Comparison of ENCODE assay signal across 11 cellular contexts in genomic region chr14:97180304-97181200, GRCh38.
DNase-seq lines count a peak whose midpoint lies in the region; ATAC-seq and TF ChIP-seq lines count a peak whose summit lies in the region.
"Had no signal": no experiment of that assay in that cellular context is flagged by ENCODE, and none has a peak within 500 bp of the region (broad histone marks: within the 10 kb centered on the region; RNA-seq: fewer than 3 reads in every experiment).

No MANE protein-coding gene starts in this region.

- H3K36me3 ChIP-seq in brain microvascular endothelial cell (replicated peaks) (no peaks in the 10 kb centered on the region), trophoblast cell (ENCODE audit: control insufficient read depth in 1 of 2, insufficient read depth in 2 of 2, low read length in 2 of 2) (no peaks in the 10 kb centered on the region)
- H3K36me3 ChIP-seq: HAP-1 had no signal

- H3K4me2 ChIP-seq in trophoblast cell (ENCODE audit: low read length): no peak overlapping the region

- ATAC-seq in GM21367 (IDR thresholded peaks at IDR 0.05; ENCODE audit: unreplicated experiment) (no peak), GM18873 (IDR thresholded peaks at IDR 0.05; ENCODE audit: low FRiP score, unreplicated experiment) (no peak)

- no peak overlapping the region for H4K91ac ChIP-seq in trophoblast cell (ENCODE audit: low read depth, low read length)

- in situ Hi-C loops in brain microvascular endothelial cell (cut with HindIII; ENCODE audit: low pct_ligation_motif_present, low sequenced_read_pairs): no loop called here

- H3K27ac ChIP-seq in brain microvascular endothelial cell (no peak overlapping the region), trophoblast cell (ENCODE audit: low read depth, low read length) (no peak overlapping the region)

- no peak overlapping the region for H2BK120ac ChIP-seq in trophoblast cell (ENCODE audit: insufficient read depth, low read length, poor library complexity)

- POLR2A ChIA-PET in activated CD4-positive, alpha-beta T cell treated with anti-CD3 and anti-CD28 coated beads, Interleukin-2, amount 10 ng/mL, durations not matched to agents 7 days and 5 days (lab: Charles Lee): no interaction called here

- no peak overlapping the region for H3K23ac ChIP-seq in trophoblast cell (ENCODE audit: low read length)

- H3K79me1 ChIP-seq in trophoblast cell (ENCODE audit: low read length): no peaks in the 10 kb centered on the region

- H4K8ac ChIP-seq in trophoblast cell (ENCODE audit: low read depth, low read length): no peak overlapping the region

- no peak overlapping the region for H2BK12ac ChIP-seq in trophoblast cell (ENCODE audit: low read length)

- H3K4me3 ChIP-seq in brain microvascular endothelial cell (ENCODE audit: low read depth, low read length) (no peak overlapping the region), trophoblast cell (ENCODE audit: low read depth, low read length) (no peak overlapping the region)
- H3K4me3 ChIP-seq: HAP-1 had no signal

- H2AFZ ChIP-seq in trophoblast cell (ENCODE audit: insufficient read depth, low read length, poor library complexity): no peak overlapping the region

- DNase-seq in activated CD4-positive, alpha-beta T cell treated with anti-CD3 and anti-CD28 coated beads, Interleukin-2, amount 10 ng/mL, durations not matched to agents 24 days and 14 days: no peak
- no peak for DNase-seq in activated CD4-positive, alpha-beta T cell treated with anti-CD3 and anti-CD28 coated beads, Interleukin-2, amount 10 ng/mL, durations not matched to agents 7 days and 5 days
- peak; percentile 54 for DNase-seq in NCI-H460 (ENCODE audit: extremely low read depth, low read depth)
- DNase-seq in brain microvascular endothelial cell: peak; percentile 77
- DNase-seq in trophoblast cell: peak; percentile 27 to 62
- DNase-seq in NCI-H1930 (lab: John Stamatoyannopoulos, UW): no peak
- DNase-seq: cerebellar nuclear complex, NCI-H524 treated with DMSO at 0.1 percent for 48 hours had no signal

- no peak overlapping the region for H4K12ac ChIP-seq in trophoblast cell (ENCODE audit: low read depth, low read length)

- H3K36me3 Mint-ChIP-seq in activated CD4-positive, alpha-beta T cell treated with anti-CD3 and anti-CD28 coated beads, Interleukin-2, amount 10 ng/mL, durations not matched to agents 24 days and 14 days (ENCODE audit: low read depth): peaks cover 3% of the 10 kb centered on the region
- peaks cover 4% of the 10 kb centered on the region for H3K36me3 Mint-ChIP-seq in activated CD4-positive, alpha-beta T cell treated with anti-CD3 and anti-CD28 coated beads, Interleukin-2, amount 10 ng/mL, durations not matched to agents 7 days and 5 days (ENCODE audit: low read depth)

- H3K4ac ChIP-seq in trophoblast cell (ENCODE audit: low read depth, low read length): no peak overlapping the region

- intact Hi-C loops in activated CD4-positive, alpha-beta T cell treated with anti-CD3 and anti-CD28 coated beads, Interleukin-2, amount 10 ng/mL, durations not matched to agents 24 days and 14 days (cut with micrococcal nuclease): no loop called here

- H3K79me2 ChIP-seq in trophoblast cell (ENCODE audit: control insufficient read depth, insufficient read depth, low read length, poor library complexity): no peaks in the 10 kb centered on the region

- H2AK5ac ChIP-seq in trophoblast cell (ENCODE audit: low read length): no peak overlapping the region

- H3K27me3 Mint-ChIP-seq in activated CD4-positive, alpha-beta T cell treated with anti-CD3 and anti-CD28 coated beads, Interleukin-2, amount 10 ng/mL, durations not matched to agents 24 days and 14 days: peaks cover 2% of the 10 kb centered on the region
- no peaks in the 10 kb centered on the region for H3K27me3 Mint-ChIP-seq in activated CD4-positive, alpha-beta T cell treated with anti-CD3 and anti-CD28 coated beads, Interleukin-2, amount 10 ng/mL, durations not matched to agents 7 days and 5 days

- peak overlapping the region; percentile 50 for H3K27ac Mint-ChIP-seq in activated CD4-positive, alpha-beta T cell treated with anti-CD3 and anti-CD28 coated beads, Interleukin-2, amount 10 ng/mL, durations not matched to agents 24 days and 14 days
- no peak overlapping the region for H3K27ac Mint-ChIP-seq in activated CD4-positive, alpha-beta T cell treated with anti-CD3 and anti-CD28 coated beads, Interleukin-2, amount 10 ng/mL, durations not matched to agents 7 days and 5 days

- peak; percentile 50 for TF ChIP-seq CTCF in brain microvascular endothelial cell (IDR thresholded peaks at IDR 0.05; ENCODE audit: low read depth, low read length, missing control alignments)

- H3K4me1 ChIP-seq in trophoblast cell (ENCODE audit: control insufficient read depth in 1 of 2, insufficient read depth in 2 of 2, low read length in 2 of 2): peaks cover 0 to 2% of the 10 kb centered on the region in 2 experiments
- H3K4me1 ChIP-seq: HAP-1 had no signal

- no peak overlapping the region for H3K18ac ChIP-seq in trophoblast cell (ENCODE audit: low read length)

- CTCF ChIA-PET in activated CD4-positive, alpha-beta T cell treated with anti-CD3 and anti-CD28 coated beads, Interleukin-2, amount 10 ng/mL, durations not matched to agents 7 days and 5 days (lab: Charles Lee): no interaction called here

- H3K27me3 ChIP-seq in brain microvascular endothelial cell (replicated peaks): no peaks in the 10 kb centered on the region
- H3K27me3 ChIP-seq in trophoblast cell (ENCODE audit: insufficient read depth, low read length): no peaks in the 10 kb centered on the region

- H3K9me3 ChIP-seq in trophoblast cell (ENCODE audit: insufficient read depth, low read depth, low read length): peaks cover 3% of the 10 kb centered on the region
- H3K9me3 ChIP-seq: HAP-1 had no signal

- WGBS in trophoblast cell (ENCODE audit: extremely low coverage, insufficient coverage, insufficient read length): no CpG with 5 or more reads among the region's 32 CpGs

- H3K9me3 Mint-ChIP-seq in activated CD4-positive, alpha-beta T cell treated with anti-CD3 and anti-CD28 coated beads, Interleukin-2, amount 10 ng/mL, durations not matched to agents 24 days and 14 days: peaks cover 7% of the 10 kb centered on the region
- H3K9me3 Mint-ChIP-seq in activated CD4-positive, alpha-beta T cell treated with anti-CD3 and anti-CD28 coated beads, Interleukin-2, amount 10 ng/mL, durations not matched to agents 7 days and 5 days: peaks cover 12% of the 10 kb centered on the region

- H3K14ac ChIP-seq in trophoblast cell (ENCODE audit: low read length): no peak overlapping the region

- no peak overlapping the region for H3K4me3 Mint-ChIP-seq in activated CD4-positive, alpha-beta T cell treated with anti-CD3 and anti-CD28 coated beads, Interleukin-2, amount 10 ng/mL, durations not matched to agents 24 days and 14 days
- H3K4me3 Mint-ChIP-seq in activated CD4-positive, alpha-beta T cell treated with anti-CD3 and anti-CD28 coated beads, Interleukin-2, amount 10 ng/mL, durations not matched to agents 7 days and 5 days: no peak overlapping the region

- no peak overlapping the region for H2BK5ac ChIP-seq in trophoblast cell (ENCODE audit: low read depth, low read length, poor library complexity)

- no peak overlapping the region for H3K9ac ChIP-seq in trophoblast cell (ENCODE audit: low read length)

- peaks cover 23% of the 10 kb centered on the region for H3K4me1 Mint-ChIP-seq in activated CD4-positive, alpha-beta T cell treated with anti-CD3 and anti-CD28 coated beads, Interleukin-2, amount 10 ng/mL, durations not matched to agents 24 days and 14 days
- H3K4me1 Mint-ChIP-seq in activated CD4-positive, alpha-beta T cell treated with anti-CD3 and anti-CD28 coated beads, Interleukin-2, amount 10 ng/mL, durations not matched to agents 7 days and 5 days: peaks cover 35% of the 10 kb centered on the region

Comparison
In these comparisons a context has a peak if more than half of its experiments do, and no peak if none do; other contexts are left out.
1. DNase-seq: peak in NCI-H460 (single experiment), brain microvascular endothelial cell (single experiment) and trophoblast cell (2 of 2); none in activated CD4-positive, alpha-beta T cell treated with anti-CD3 and anti-CD28 coated beads, Interleukin-2, amount 10 ng/mL, durations not matched to agents 24 days and 14 days (single experiment), activated CD4-positive, alpha-beta T cell treated with anti-CD3 and anti-CD28 coated beads, Interleukin-2, amount 10 ng/mL, durations not matched to agents 7 days and 5 days (single experiment) and NCI-H1930 (0 of 2).